1 cellular context compared by ENCODE assay signal in the genomic region with DNA sequence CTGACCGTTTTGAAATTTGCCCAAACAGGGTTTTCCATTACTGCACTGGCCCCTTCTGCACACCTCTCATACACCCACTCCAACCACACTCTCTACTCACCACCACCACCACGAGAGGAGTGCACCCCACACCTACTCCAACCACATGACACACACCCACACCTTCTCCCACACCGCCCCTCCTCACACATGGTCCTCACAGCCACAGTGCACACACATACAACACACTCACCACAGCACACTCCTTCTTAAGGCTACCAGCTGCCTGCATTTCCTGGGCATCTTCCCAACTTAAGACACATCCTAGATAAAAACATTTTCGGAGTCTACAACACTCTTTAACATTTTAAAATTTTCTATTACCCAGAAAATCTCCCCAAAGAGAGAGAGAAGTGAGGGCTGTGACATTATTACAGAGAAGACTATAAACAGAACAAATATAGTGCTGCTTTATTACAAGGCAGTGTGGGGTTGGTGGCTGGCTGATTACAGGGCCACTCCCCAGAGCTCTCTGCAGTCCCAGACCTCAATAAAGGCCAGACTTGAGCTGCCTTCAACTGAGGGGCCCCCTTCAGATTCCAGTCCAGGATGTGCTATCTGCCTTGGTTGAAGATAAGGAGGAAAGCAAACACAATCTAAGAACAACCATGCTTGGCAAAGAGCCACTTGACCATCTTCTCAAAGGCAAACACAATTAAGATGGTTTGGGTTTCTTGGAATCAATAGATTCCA.
TF ChIP-seq lines count a peak whose summit lies in the region.

No MANE protein-coding gene starts in this region.

TF ChIP-seq in GM23338, 12 proteins besides CTCF, POLR2A, EP300 and RAD21:
- TF ChIP-seq, protein P1, sequence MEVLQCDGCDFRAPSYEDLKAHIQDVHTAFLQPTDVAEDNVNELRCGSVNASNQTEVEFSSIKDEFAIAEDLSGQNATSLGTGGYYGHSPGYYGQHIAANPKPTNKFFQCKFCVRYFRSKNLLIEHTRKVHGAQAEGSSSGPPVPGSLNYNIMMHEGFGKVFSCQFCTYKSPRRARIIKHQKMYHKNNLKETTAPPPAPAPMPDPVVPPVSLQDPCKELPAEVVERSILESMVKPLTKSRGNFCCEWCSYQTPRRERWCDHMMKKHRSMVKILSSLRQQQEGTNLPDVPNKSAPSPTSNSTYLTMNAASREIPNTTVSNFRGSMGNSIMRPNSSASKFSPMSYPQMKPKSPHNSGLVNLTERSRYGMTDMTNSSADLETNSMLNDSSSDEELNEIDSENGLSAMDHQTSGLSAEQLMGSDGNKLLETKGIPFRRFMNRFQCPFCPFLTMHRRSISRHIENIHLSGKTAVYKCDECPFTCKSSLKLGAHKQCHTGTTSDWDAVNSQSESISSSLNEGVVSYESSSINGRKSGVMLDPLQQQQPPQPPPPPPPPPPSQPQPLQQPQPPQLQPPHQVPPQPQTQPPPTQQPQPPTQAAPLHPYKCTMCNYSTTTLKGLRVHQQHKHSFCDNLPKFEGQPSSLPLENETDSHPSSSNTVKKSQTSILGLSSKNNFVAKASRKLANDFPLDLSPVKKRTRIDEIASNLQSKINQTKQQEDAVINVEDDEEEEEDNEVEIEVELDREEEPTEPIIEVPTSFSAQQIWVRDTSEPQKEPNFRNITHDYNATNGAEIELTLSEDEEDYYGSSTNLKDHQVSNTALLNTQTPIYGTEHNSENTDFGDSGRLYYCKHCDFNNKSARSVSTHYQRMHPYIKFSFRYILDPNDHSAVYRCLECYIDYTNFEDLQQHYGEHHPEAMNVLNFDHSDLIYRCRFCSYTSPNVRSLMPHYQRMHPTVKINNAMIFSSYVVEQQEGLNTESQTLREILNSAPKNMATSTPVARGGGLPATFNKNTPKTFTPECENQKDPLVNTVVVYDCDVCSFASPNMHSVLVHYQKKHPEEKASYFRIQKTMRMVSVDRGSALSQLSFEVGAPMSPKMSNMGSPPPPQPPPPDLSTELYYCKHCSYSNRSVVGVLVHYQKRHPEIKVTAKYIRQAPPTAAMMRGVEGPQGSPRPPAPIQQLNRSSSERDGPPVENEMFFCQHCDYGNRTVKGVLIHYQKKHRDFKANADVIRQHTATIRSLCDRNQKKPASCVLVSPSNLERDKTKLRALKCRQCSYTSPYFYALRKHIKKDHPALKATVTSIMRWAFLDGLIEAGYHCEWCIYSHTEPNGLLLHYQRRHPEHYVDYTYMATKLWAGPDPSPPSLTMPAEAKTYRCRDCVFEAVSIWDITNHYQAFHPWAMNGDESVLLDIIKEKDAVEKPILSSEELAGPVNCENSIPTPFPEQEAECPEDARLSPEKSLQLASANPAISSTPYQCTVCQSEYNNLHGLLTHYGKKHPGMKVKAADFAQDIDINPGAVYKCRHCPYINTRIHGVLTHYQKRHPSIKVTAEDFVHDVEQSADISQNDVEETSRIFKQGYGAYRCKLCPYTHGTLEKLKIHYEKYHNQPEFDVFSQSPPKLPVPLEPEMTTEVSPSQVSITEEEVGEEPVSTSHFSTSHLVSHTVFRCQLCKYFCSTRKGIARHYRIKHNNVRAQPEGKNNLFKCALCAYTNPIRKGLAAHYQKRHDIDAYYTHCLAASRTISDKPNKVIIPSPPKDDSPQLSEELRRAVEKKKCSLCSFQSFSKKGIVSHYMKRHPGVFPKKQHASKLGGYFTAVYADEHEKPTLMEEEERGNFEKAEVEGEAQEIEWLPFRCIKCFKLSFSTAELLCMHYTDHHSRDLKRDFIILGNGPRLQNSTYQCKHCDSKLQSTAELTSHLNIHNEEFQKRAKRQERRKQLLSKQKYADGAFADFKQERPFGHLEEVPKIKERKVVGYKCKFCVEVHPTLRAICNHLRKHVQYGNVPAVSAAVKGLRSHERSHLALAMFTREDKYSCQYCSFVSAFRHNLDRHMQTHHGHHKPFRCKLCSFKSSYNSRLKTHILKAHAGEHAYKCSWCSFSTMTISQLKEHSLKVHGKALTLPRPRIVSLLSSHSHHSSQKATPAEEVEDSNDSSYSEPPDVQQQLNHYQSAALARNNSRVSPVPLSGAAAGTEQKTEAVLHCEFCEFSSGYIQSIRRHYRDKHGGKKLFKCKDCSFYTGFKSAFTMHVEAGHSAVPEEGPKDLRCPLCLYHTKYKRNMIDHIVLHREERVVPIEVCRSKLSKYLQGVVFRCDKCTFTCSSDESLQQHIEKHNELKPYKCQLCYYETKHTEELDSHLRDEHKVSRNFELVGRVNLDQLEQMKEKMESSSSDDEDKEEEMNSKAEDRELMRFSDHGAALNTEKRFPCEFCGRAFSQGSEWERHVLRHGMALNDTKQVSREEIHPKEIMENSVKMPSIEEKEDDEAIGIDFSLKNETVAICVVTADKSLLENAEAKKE (CRISPR knock-in tag; IDR thresholded peaks at IDR 0.05), result no peak
- no peak for TF ChIP-seq EZH2phosphoT487 (IDR thresholded peaks at IDR 0.05; ENCODE audit: unreplicated experiment)
- TF ChIP-seq NANOG (IDR thresholded peaks at IDR 0.05; ENCODE audit: borderline replicate concordance), result no peak
- TF ChIP-seq EZH2 (IDR thresholded peaks at IDR 0.05; ENCODE audit: low read depth, unreplicated experiment), result no peak
- TF ChIP-seq STAT1 (IDR thresholded peaks at IDR 0.05; ENCODE audit: unreplicated experiment), result no peak
- no peak for TF ChIP-seq CREB1 (CRISPR knock-in tag; IDR thresholded peaks at IDR 0.05; ENCODE audit: low read depth)
- TF ChIP-seq ZNF114 (CRISPR knock-in tag; IDR thresholded peaks at IDR 0.05), result no peak
- no peak for TF ChIP-seq ZNF331 (CRISPR knock-in tag; IDR thresholded peaks at IDR 0.05; ENCODE audit: low read depth)
- no peak for TF ChIP-seq JUNB (IDR thresholded peaks at IDR 0.05; ENCODE audit: unreplicated experiment)
